ENCODE assay signal across 14 cellular contexts in genomic region chr14:101917413-101918124, GRCh38. TPM values are rescaled to one million over a fixed set of nuclear protein-coding genes. Genes with fewer than 3 reads are reported as not detected.
DNase-seq lines count a peak whose midpoint lies in the region; ATAC-seq, FAIRE-seq and TF ChIP-seq lines count a peak whose summit lies in the region.
"Had no signal": no experiment of that assay in that cellular context is flagged by ENCODE, and none has a peak within 500 bp of the region (broad histone marks: within the 10 kb centered on the region; RNA-seq: fewer than 3 reads in every experiment).

No MANE protein-coding gene starts in this region.

- DNase-seq in A549 (ENCODE audit: low read depth in 1 of 2, low spot score in 1 of 2) (no peak), chondrocyte (ENCODE audit: low spot score) (no peak), mesendoderm (no peak), urothelium cell line (ENCODE audit: low spot score) (no peak), NCI-H1105 treated with DMSO at 0.1 percent for 48 hours (lab: John Stamatoyannopoulos, UW) (no peak)
- DNase-seq in stimulated activated CD4-positive, alpha-beta T cell treated with anti-CD3 and anti-CD28 coated beads, Interleukin-1b, Interleukin-23, amount 100 ng/mL, for 48 hours = no peak
- DNase-seq: GDM1, hippocampal formation, NCI-H1436, T-helper 1 cell had no signal

- H3K9ac ChIP-seq in mesendoderm (ENCODE audit: low read length) = no peak overlapping the region

- H3K27ac ChIP-seq in A549 (no peak overlapping the region), HEK293 (ENCODE audit: extremely low read depth, low read depth, low read length) (no peak overlapping the region), mesendoderm (ENCODE audit: low read depth, low read length) (no peak overlapping the region)

- no peaks in the 10 kb centered on the region for H3K9me3 ChIP-seq in A549
- no peaks in the 10 kb centered on the region for H3K9me3 ChIP-seq in HEK293 (ENCODE audit: control insufficient read depth, insufficient read depth, low read depth, low read length)

- peaks cover 25% of the 10 kb centered on the region for H3K36me3 Mint-ChIP-seq in chondrocyte (ENCODE audit: low read depth)

- H3K79me2 ChIP-seq in mesendoderm (ENCODE audit: control insufficient read depth, insufficient read depth, low read length) = no peaks in the 10 kb centered on the region

- no peak overlapping the region for H4K5ac ChIP-seq in mesendoderm (ENCODE audit: low read length)

- no peak overlapping the region for H2BK15ac ChIP-seq in mesendoderm (replicated peaks; ENCODE audit: low read depth)

- TF ChIP-seq POLR2A in A549 (IDR thresholded peaks at IDR 0.05; ENCODE audit: low read length) = no peak

- H3K4me1 ChIP-seq in A549 (no peaks in the 10 kb centered on the region), HEK293 (ENCODE audit: control insufficient read depth, insufficient read depth, low read length) (no peaks in the 10 kb centered on the region), mesendoderm (ENCODE audit: control insufficient read depth, low read depth, low read length) (peaks cover 7% of the 10 kb centered on the region)

- H3K79me1 ChIP-seq in mesendoderm (ENCODE audit: low read length) = no peaks in the 10 kb centered on the region

- no peak overlapping the region for H4K8ac ChIP-seq in mesendoderm (ENCODE audit: low read depth, low read length)

- no peak overlapping the region for H2BK120ac ChIP-seq in mesendoderm (ENCODE audit: low read depth, low read length)

- POLR2A ChIA-PET in A549 (lab: Yijun Ruan, JAX) = no interaction called here
- POLR2A ChIA-PET in HEK293 (lab: Yijun Ruan, JAX) = no interaction called here

- H3K4ac ChIP-seq in mesendoderm (ENCODE audit: low read depth, low read length) = no peak overlapping the region

- H3K27me3 Mint-ChIP-seq in chondrocyte (ENCODE audit: low read depth) = no peaks in the 10 kb centered on the region

- WGBS in A549 (ENCODE audit: missing lambda C conversion rate) = 91% methylated on average over 17 of the region's 18 CpGs
- no CpG with 5 or more reads among the region's 18 CpGs for WGBS in mesendoderm (ENCODE audit: extremely low coverage, insufficient coverage, low lambda C conversion rate)

- H3K36me3 ChIP-seq in HEK293 (ENCODE audit: control insufficient read depth in 2 of 2, insufficient read depth in 1 of 2, low read length in 2 of 2) (peaks cover 10 to 34% of the 10 kb centered on the region in 2 experiments; a peak in 2 of 3 replicates), mesendoderm (ENCODE audit: control insufficient read depth, insufficient read depth, low read length) (no peaks in the 10 kb centered on the region)

- peak overlapping the region; percentile 55 for H3K27ac Mint-ChIP-seq in chondrocyte (ENCODE audit: unreplicated experiment)

- FAIRE-seq in A549 (lab: Jason Lieb, UNC) (no peak), urothelium cell line (lab: Jason Lieb, UNC) (no peak)
- FAIRE-seq: endometrium had no signal

- H3K4me1 Mint-ChIP-seq in chondrocyte (ENCODE audit: low read depth) = peaks cover 11% of the 10 kb centered on the region

- no peak overlapping the region for H3K18ac ChIP-seq in mesendoderm (ENCODE audit: low read length)

- H3K4me3 ChIP-seq in A549 (no peak overlapping the region), HEK293 (ENCODE audit: low read depth, low read length) (no peak overlapping the region), mesendoderm (ENCODE audit: low read length) (no peak overlapping the region)
- H3K4me3 ChIP-seq: skin epidermis had no signal

- H3K27me3 ChIP-seq in mesendoderm (ENCODE audit: insufficient read depth, low read length, poor library complexity) = no peaks in the 10 kb centered on the region

- TF ChIP-seq RAD21 in A549 (conservative IDR thresholded peaks at IDR 0.05 in 1 of 2, IDR thresholded peaks at IDR 0.05 in 1 of 2) = no peak

- CTCF ChIA-PET in A549 (lab: Yijun Ruan, JAX) (interaction anchor here (1.1 to 1.9 kb wide), 2 partner anchors 146 to 210 kb away, joined by 6 to 7 read pairs; no protein-coding TSS in a partner anchor), HEK293 (lab: Yijun Ruan, JAX) (no interaction called here)

- TF ChIP-seq EP300 in A549 (IDR thresholded peaks at IDR 0.05) = no peak

- H3K4me3 Mint-ChIP-seq in chondrocyte (ENCODE audit: unreplicated experiment) = no peak overlapping the region

- H2BK5ac ChIP-seq in mesendoderm (ENCODE audit: low read length) = no peak overlapping the region

- no peak for TF ChIP-seq CTCF in A549 (IDR thresholded peaks at IDR 0.05)
- TF ChIP-seq CTCF in HEK293 (tag by site-specific recombination; IDR thresholded peaks at IDR 0.05) = no peak
- TF ChIP-seq CTCF in chondrocyte (IDR thresholded peaks at IDR 0.05) = no peak

- ATAC-seq in A549 (peak; percentile 42 to 51; a peak in 3 of 6 replicates), HG02938 (IDR thresholded peaks at IDR 0.05; ENCODE audit: unreplicated experiment) (no peak)

- no peak overlapping the region for H3K23ac ChIP-seq in mesendoderm (ENCODE audit: low read length)

- no peak overlapping the region for H2AK5ac ChIP-seq in mesendoderm (ENCODE audit: low read length)

- H3K56ac ChIP-seq in mesendoderm (ENCODE audit: low read length) = peak overlapping the region; percentile 1

- H3K4me2 ChIP-seq in A549 (no peak overlapping the region), mesendoderm (ENCODE audit: low read length) (no peak overlapping the region)

- no peaks in the 10 kb centered on the region for H3K9me3 Mint-ChIP-seq in chondrocyte (ENCODE audit: low read depth)

TF ChIP-seq in A549, 52 proteins besides CTCF, POLR2A, EP300 and RAD21:
- no peak for TF ChIP-seq CHD4 (IDR thresholded peaks at IDR 0.05; ENCODE audit: borderline replicate concordance)
- TF ChIP-seq HOXB5 (CRISPR knock-in tag; IDR thresholded peaks at IDR 0.05) = no peak
TF ChIP-seq in A549: peak in this region for 0.

TF ChIP-seq in HEK293, 187 proteins besides CTCF, POLR2A, EP300 and RAD21:
- TF ChIP-seq ZFHX2 (tag by site-specific recombination; conservative IDR thresholded peaks at IDR 0.05) (0 out of 2 replicates have a peak, but pooled peaks have one; percentile 23), SALL2 (tag by site-specific recombination; IDR thresholded peaks at IDR 0.05; ENCODE audit: borderline replicate concordance) (no peak), GLIS1 (tag by site-specific recombination; IDR thresholded peaks at IDR 0.05) (peak; percentile 25; the same call in 1 of the 2 replicates), ZNF223 (tag by site-specific recombination; IDR thresholded peaks at IDR 0.05) (no peak), ZNF350 (tag by site-specific recombination; IDR thresholded peaks at IDR 0.05) (no peak), ZBTB11 (tag by site-specific recombination; conservative IDR thresholded peaks at IDR 0.05; ENCODE audit: low read depth) (no peak), EGR2 (tag by site-specific recombination; IDR thresholded peaks at IDR 0.05; ENCODE audit: low read depth) (0 out of 2 replicates have a peak, but pooled peaks have one; percentile 29), ZNF561 (tag by site-specific recombination; IDR thresholded peaks at IDR 0.05; ENCODE audit: borderline replicate concordance) (no peak), SETDB1 (IDR thresholded peaks at IDR 0.05; ENCODE audit: insufficient read length, low read length) (no peak)
TF ChIP-seq in HEK293: peak in this region for 3.

RNA-seq across cellular contexts. Expression of gene DYNC1H1, which starts 46.8 kb away (rescaled TPM):
- polyA plus RNA-seq in A549 (2011; rRNA removed) (187 and 379 TPM in 2 replicates), A549 (2017; fragmentation: RNase III; extraction: RNeasy Plus Mini Kit Qiagen cat#74134 plus additional on column Dnase treatment) (154 to 197 TPM (median 177 TPM) in 3 replicates)
- polyA plus RNA-seq in A549 (2012; cell fraction: cytosol; rRNA removed) = 156 and 163 TPM in 2 replicates
- 1,193 and 1,318 TPM in 2 replicates for polyA plus RNA-seq in A549 (2012; cell fraction: nucleus; rRNA removed)
- 837 and 1,039 TPM in 2 replicates for polyA minus RNA-seq in A549 (2011; rRNA and poly(A)+ RNA removed)
- 718 to 842 TPM (median 735 TPM) in 3 replicates for total RNA-seq in chondrocyte
- 56.1 TPM for polyA plus RNA-seq in mesendoderm (2013, experiment 1 of 2)
- polyA plus RNA-seq in mesendoderm (2013, experiment 2 of 2) = 51.3 TPM
